Comparison of ENCODE assay signal across 15 cellular contexts in genomic region chr7:3670898-3671297, GRCh38.
"Had no signal": no experiment of that assay in that cellular context is flagged by ENCODE, and none has a peak within 500 bp of the region (broad histone marks: within the 10 kb centered on the region; RNA-seq: fewer than 3 reads in every experiment).

No MANE protein-coding gene starts in this region.

- H3K36me3 Mint-ChIP-seq: brain, type B pancreatic cell had no signal

- H3K4me3 Mint-ChIP-seq: brain, type B pancreatic cell had no signal

- DNase-seq: activated CD4-positive, alpha-beta T cell treated with anti-CD3 and anti-CD28 coated beads for 1 hour; activated naive CD4-positive, alpha-beta T cell treated with Interleukin-2 at 50 U/mL for 16 hours; amygdala; dorsolateral prefrontal cortex; kidney glomerular epithelial cell; ovary; sigmoid colon; stimulated activated CD4-positive, alpha-beta T cell treated with anti-CD3 and anti-CD28 coated beads, Interleukin-12 subunit alpha, Interleukin-12 subunit beta, amount 100 ng/mL, for 4 hours; T-helper 9 cell had no signal

- H3K27ac Mint-ChIP-seq: brain, type B pancreatic cell had no signal

- H3K9me3 Mint-ChIP-seq: brain, type B pancreatic cell had no signal

- H3K79me2 ChIP-seq: hepatocyte had no signal

- H2AFZ ChIP-seq: hepatocyte had no signal

- H3K27me3 Mint-ChIP-seq: brain, type B pancreatic cell had no signal

- H3K4me2 ChIP-seq: hepatocyte had no signal

- H3K4me1 ChIP-seq: esophagus muscularis mucosa, gastroesophageal sphincter, sigmoid colon, suprapubic skin had no signal

- H3K9me3 ChIP-seq: esophagus muscularis mucosa, gastroesophageal sphincter, ovary, sigmoid colon, suprapubic skin had no signal

- H3K27me3 ChIP-seq: dorsolateral prefrontal cortex, esophagus muscularis mucosa, gastroesophageal sphincter, hepatocyte, ovary, sigmoid colon, suprapubic skin had no signal

- H3K4me1 Mint-ChIP-seq: brain had no signal

- H3K4me3 ChIP-seq: dorsolateral prefrontal cortex, esophagus muscularis mucosa, gastroesophageal sphincter, hepatocyte, ovary, sigmoid colon, suprapubic skin had no signal

- H3K36me3 ChIP-seq: esophagus muscularis mucosa, gastroesophageal sphincter, ovary, sigmoid colon, suprapubic skin had no signal

- H3K27ac ChIP-seq: dorsolateral prefrontal cortex, esophagus muscularis mucosa, gastroesophageal sphincter, hepatocyte, ovary, sigmoid colon, suprapubic skin had no signal
